ENCODE assay signal across 8 cellular contexts in genomic region chr22:27627901-27628300, GRCh38.
"Had no signal": no experiment of that assay in that cellular context is flagged by ENCODE, and none has a peak within 500 bp of the region (broad histone marks: within the 10 kb centered on the region; RNA-seq: fewer than 3 reads in every experiment).

No MANE protein-coding gene starts in this region.

- H3K4me2 ChIP-seq: KMS-11 had no signal

- H3K27ac Mint-ChIP-seq: H9 had no signal

- H3K4me3 ChIP-seq: GM23248 had no signal

- H2AFZ ChIP-seq: GM23248 had no signal

- DNase-seq: GOT3, H9, HCEC 1CT, IMR-90, KBM-7 had no signal

- FAIRE-seq: H54 had no signal

- H3K27ac ChIP-seq: GM23248, KMS-11 had no signal

- H3K9ac ChIP-seq: GM23248, KMS-11 had no signal
